In genomic region chr4:103403619-103404018, GRCh38 we compare ENCODE assay signal across 28 cellular contexts.
"Had no signal": no experiment of that assay in that cellular context is flagged by ENCODE, and none has a peak within 500 bp of the region (broad histone marks: within the 10 kb centered on the region; RNA-seq: fewer than 3 reads in every experiment).

No MANE protein-coding gene starts in this region.

- H3K9me3 Mint-ChIP-seq: stimulated activated effector memory CD8-positive, alpha-beta T cell treated with anti-CD3 and anti-CD28 coated beads, Interleukin-12 subunit alpha, Interleukin-12 subunit beta, amount 100 ng/mL, for 72 hours; stimulated activated memory B cell treated with anti-CD40 and anti-IgM and Interleukin-4, amounts not matched to agents 10 μg/mL and 1 μg/mL and 100 μg/mL, for 72 hours; stimulated activated naive CD8-positive, alpha-beta T cell treated with anti-CD3 and anti-CD28 coated beads, Interleukin-15, amount 100 ng/mL, for 72 hours; stimulated activated naive CD8-positive, alpha-beta T cell treated with anti-CD3 and anti-CD28 coated beads, Interleukin-15, Interleukin-2, amounts not matched to agents 100 ng/mL and 50 ng/mL, for 24 hours; type B pancreatic cell had no signal

- H3K27ac Mint-ChIP-seq: stimulated activated effector memory CD8-positive, alpha-beta T cell treated with anti-CD3 and anti-CD28 coated beads, Interleukin-12 subunit alpha, Interleukin-12 subunit beta, amount 100 ng/mL, for 72 hours; stimulated activated memory B cell treated with anti-CD40 and anti-IgM and Interleukin-4, amounts not matched to agents 10 μg/mL and 1 μg/mL and 100 μg/mL, for 72 hours; stimulated activated naive B cell treated with anti-CD40 and anti-IgM and Interleukin-4, amounts not matched to agents 10 μg/mL and 1 μg/mL and 100 μg/mL, for 72 hours; stimulated activated naive CD8-positive, alpha-beta T cell treated with anti-CD3 and anti-CD28 coated beads, Interleukin-15, amount 100 ng/mL, for 72 hours; stimulated activated naive CD8-positive, alpha-beta T cell treated with anti-CD3 and anti-CD28 coated beads, Interleukin-15, Interleukin-2, amounts not matched to agents 100 ng/mL and 50 ng/mL, for 24 hours; type B pancreatic cell had no signal

- H3K4me1 Mint-ChIP-seq: stimulated activated effector memory CD8-positive, alpha-beta T cell treated with anti-CD3 and anti-CD28 coated beads, Interleukin-12 subunit alpha, Interleukin-12 subunit beta, amount 100 ng/mL, for 72 hours; stimulated activated memory B cell treated with anti-CD40 and anti-IgM and Interleukin-4, amounts not matched to agents 10 μg/mL and 1 μg/mL and 100 μg/mL, for 72 hours; stimulated activated naive B cell treated with anti-CD40 and anti-IgM and Interleukin-4, amounts not matched to agents 10 μg/mL and 1 μg/mL and 100 μg/mL, for 72 hours; stimulated activated naive CD8-positive, alpha-beta T cell treated with anti-CD3 and anti-CD28 coated beads, Interleukin-15, amount 100 ng/mL, for 72 hours had no signal

- FAIRE-seq: urothelium cell line had no signal

- H3K27me3 ChIP-seq: stomach, suprapubic skin, testis, thyroid gland, tibial artery, tibial nerve, transverse colon, upper lobe of left lung, upper lobe of right lung, uterus, vagina had no signal

- H3K36me3 Mint-ChIP-seq: stimulated activated effector memory CD8-positive, alpha-beta T cell treated with anti-CD3 and anti-CD28 coated beads, Interleukin-12 subunit alpha, Interleukin-12 subunit beta, amount 100 ng/mL, for 72 hours; stimulated activated memory B cell treated with anti-CD40 and anti-IgM and Interleukin-4, amounts not matched to agents 10 μg/mL and 1 μg/mL and 100 μg/mL, for 72 hours; stimulated activated naive B cell treated with anti-CD40 and anti-IgM and Interleukin-4, amounts not matched to agents 10 μg/mL and 1 μg/mL and 100 μg/mL, for 72 hours; type B pancreatic cell had no signal

- H3K9me3 ChIP-seq: stomach, suprapubic skin, testis, thoracic aorta, thyroid gland, tibial artery, tibial nerve, transverse colon, upper lobe of left lung, upper lobe of right lung, uterus, vagina had no signal

- H3K27ac ChIP-seq: stomach, suprapubic skin, testis, thoracic aorta, thyroid gland, tibial artery, tibial nerve, transverse colon, upper lobe of left lung, upper lobe of right lung, uterus, vagina had no signal

- DNase-seq: stimulated activated CD4-positive, alpha-beta T cell treated with anti-CD3 and anti-CD28 coated beads, Interleukin-2, amount 100 ng/mL, for 48 hours; stimulated activated CD4-positive, alpha-beta T cell treated with anti-CD3 and anti-CD28 coated beads, Interleukin-4, amount 100 ng/mL, for 1 hour; stimulated activated CD4-positive, alpha-beta T cell treated with anti-CD3 and anti-CD28 coated beads, Interleukin-4, amount 100 ng/mL, for 24 hours; stimulated activated CD4-positive, alpha-beta T cell treated with anti-CD3 and anti-CD28 coated beads, Interleukin-4, amount 100 ng/mL, for 4 hours; stimulated activated CD8-positive, alpha-beta memory T cell treated with anti-CD3 and anti-CD28 coated beads, Interleukin-4, amount 100 ng/mL, for 48 hours; stimulated activated naive B cell treated with anti-CD40 and anti-IgM and Interleukin-4, amounts not matched to agents 10 μg/mL and 1 μg/mL and 100 μg/mL, for 72 hours; stimulated activated naive CD4-positive, alpha-beta T cell; stimulated activated naive CD4-positive, alpha-beta T cell treated with Interleukin-2 at 50 U/mL for 16 hours; stimulated activated naive CD8-positive, alpha-beta T cell treated with anti-CD3 and anti-CD28 coated beads, Interleukin-15, amount 100 ng/mL, for 72 hours; stimulated activated naive CD8-positive, alpha-beta T cell treated with anti-CD3 and anti-CD28 coated beads, Interleukin-15, Interleukin-2, amounts not matched to agents 100 U/mL and 50 U/mL, for 24 hours; stomach; substantia nigra; testis; thyroid gland; tibial artery; transverse colon; upper lobe of left lung; upper lobe of right lung; uterus had no signal

- H3K4me3 Mint-ChIP-seq: stimulated activated effector memory CD8-positive, alpha-beta T cell treated with anti-CD3 and anti-CD28 coated beads, Interleukin-12 subunit alpha, Interleukin-12 subunit beta, amount 100 ng/mL, for 72 hours; stimulated activated memory B cell treated with anti-CD40 and anti-IgM and Interleukin-4, amounts not matched to agents 10 μg/mL and 1 μg/mL and 100 μg/mL, for 72 hours; stimulated activated naive B cell treated with anti-CD40 and anti-IgM and Interleukin-4, amounts not matched to agents 10 μg/mL and 1 μg/mL and 100 μg/mL, for 72 hours; stimulated activated naive CD8-positive, alpha-beta T cell treated with anti-CD3 and anti-CD28 coated beads, Interleukin-15, amount 100 ng/mL, for 72 hours; stimulated activated naive CD8-positive, alpha-beta T cell treated with anti-CD3 and anti-CD28 coated beads, Interleukin-15, Interleukin-2, amounts not matched to agents 100 ng/mL and 50 ng/mL, for 24 hours; type B pancreatic cell had no signal

- H3K27me3 Mint-ChIP-seq: stimulated activated memory B cell treated with anti-CD40 and anti-IgM and Interleukin-4, amounts not matched to agents 10 μg/mL and 1 μg/mL and 100 μg/mL, for 72 hours; stimulated activated naive B cell treated with anti-CD40 and anti-IgM and Interleukin-4, amounts not matched to agents 10 μg/mL and 1 μg/mL and 100 μg/mL, for 72 hours; stimulated activated naive CD8-positive, alpha-beta T cell treated with anti-CD3 and anti-CD28 coated beads, Interleukin-15, amount 100 ng/mL, for 72 hours; stimulated activated naive CD8-positive, alpha-beta T cell treated with anti-CD3 and anti-CD28 coated beads, Interleukin-15, Interleukin-2, amounts not matched to agents 100 ng/mL and 50 ng/mL, for 24 hours; type B pancreatic cell had no signal

- H3K4me3 ChIP-seq: stomach, suprapubic skin, testis, thoracic aorta, thyroid gland, tibial artery, tibial nerve, transverse colon, upper lobe of left lung, upper lobe of right lung, uterus, vagina had no signal

- H3K4me1 ChIP-seq: stomach, suprapubic skin, testis, thyroid gland, tibial artery, tibial nerve, transverse colon, upper lobe of left lung, upper lobe of right lung, uterus, vagina had no signal

- H3K36me3 ChIP-seq: stomach, suprapubic skin, thoracic aorta, thyroid gland, tibial artery, tibial nerve, transverse colon, upper lobe of left lung, upper lobe of right lung, uterus, vagina had no signal

- ATAC-seq: stimulated activated effector memory CD8-positive, alpha-beta T cell treated with anti-CD3 and anti-CD28 coated beads, Interleukin-12 subunit alpha, Interleukin-12 subunit beta, amount 100 ng/mL, for 72 hours; stimulated activated memory B cell treated with anti-CD40 and anti-IgM and Interleukin-4, amounts not matched to agents 10 μg/mL and 1 μg/mL and 100 μg/mL, for 72 hours; stimulated activated naive B cell treated with anti-CD40 and anti-IgM and Interleukin-4, amounts not matched to agents 10 μg/mL and 1 μg/mL and 100 μg/mL, for 72 hours; stimulated activated naive CD8-positive, alpha-beta T cell treated with anti-CD3 and anti-CD28 coated beads, Interleukin-15, amount 100 ng/mL, for 72 hours; stimulated activated naive CD8-positive, alpha-beta T cell treated with anti-CD3 and anti-CD28 coated beads, Interleukin-15, Interleukin-2, amounts not matched to agents 100 U/mL and 50 U/mL, for 24 hours; upper lobe of right lung had no signal
